In the genomic region with DNA sequence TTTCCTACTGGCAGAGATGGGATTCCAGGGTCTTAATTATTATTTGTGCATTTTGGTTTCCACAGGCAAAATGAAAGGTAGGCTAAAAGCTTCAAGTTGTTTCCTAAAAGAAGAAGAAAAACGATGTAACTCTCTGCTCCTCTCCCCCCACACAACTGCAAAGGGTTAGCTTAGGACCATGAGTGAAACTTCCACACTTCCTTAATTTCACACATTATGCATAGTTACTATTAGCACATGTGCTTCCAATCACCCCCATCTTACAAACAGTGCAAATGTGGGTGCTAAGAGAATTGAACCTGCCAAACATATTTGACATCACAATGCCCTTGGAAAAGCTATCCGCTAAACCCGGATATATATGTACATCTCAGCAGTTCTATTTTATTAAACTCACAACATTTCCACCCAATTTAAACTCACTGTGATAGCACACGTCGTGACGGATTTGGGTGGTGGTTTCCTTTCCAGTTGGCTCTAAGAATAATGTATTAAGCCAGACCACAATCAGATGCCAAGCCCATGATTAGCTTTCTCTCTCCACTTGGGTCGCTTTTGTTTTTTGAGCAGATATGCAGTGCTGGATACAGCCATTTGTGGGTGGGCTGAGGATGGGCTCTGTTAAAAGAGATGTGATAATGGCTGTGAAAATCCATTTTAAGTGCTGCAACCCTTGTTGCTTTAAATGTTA, we compare ENCODE assay signal across 28 cellular contexts.
A peak's percentile ranks its signal among the peaks of the same experiment; 100 is the strongest.
DNase-seq lines count a peak whose midpoint lies in the region; ATAC-seq and TF ChIP-seq lines count a peak whose summit lies in the region.
"Had no signal": no experiment of that assay in that cellular context is flagged by ENCODE, and none has a peak within 500 bp of the region (broad histone marks: within the 10 kb centered on the region; RNA-seq: fewer than 3 reads in every experiment).

No MANE protein-coding gene starts in this region.

- intact Hi-C loops in Right ventricle myocardium superior (cut with DNase I) = no loop called here
- intact Hi-C loops in left ventricle myocardium inferior (cut with micrococcal nuclease) = no loop called here
- intact Hi-C loops in vagina (cut with DNase I) = no loop called here

- DNase-seq in Right ventricle myocardium superior (no peak), left ventricle myocardium inferior (no peak), SK-N-MC (ENCODE audit: low read depth, low spot score) (no peak), fibroblast of pulmonary artery (ENCODE audit: low read depth) (peak; percentile 40), vagina (ENCODE audit: extremely low spot score in 2 of 2) (no peak), NCI-H1417 treated with DMSO at 0.1 percent for 48 hours (lab: John Stamatoyannopoulos, UW) (no peak)
- DNase-seq in activated naive CD4-positive, alpha-beta T cell treated with anti-CD3 and anti-CD28 coated beads, Interleukin-2, amount 50 U/mL, for 72 hours (ENCODE audit: low spot score in 2 of 2) = no peak
- DNase-seq in NK-92 treated with Interleukin-12 subunit alpha and Interleukin-12 subunit beta, amount 100 ng/mL, for 24 hours (lab: John Stamatoyannopoulos, UW) = no peak
- DNase-seq: activated CD4-positive, CD25-positive, alpha-beta regulatory T cell treated with anti-CD3 and anti-CD28 coated beads, Interleukin-2, amount 50 U/mL, for 72 hours; activated CD8-positive, alpha-beta T cell treated with anti-CD3 and anti-CD28 coated beads for 36 hours; activated effector memory CD4-positive, alpha-beta T cell treated with anti-CD3 and anti-CD28 coated beads, Interleukin-2, amount 50 U/mL, for 16 hours; activated naive CD8-positive, alpha-beta T cell treated with anti-CD3 and anti-CD28 coated beads, Interleukin-2, amount 50 U/mL, for 24 hours; activated T-cell treated with anti-CD3 and anti-CD28 coated beads for 4 hours; colonic mucosa; COR-L47; head of caudate nucleus; KG1; natural killer cell; NCI-H1105; NCI-H2081; NCI-H345; NCI-H748 treated with DMSO at 0.1 percent for 48 hours; spleen; stimulated activated CD4-positive, alpha-beta T cell treated with anti-CD3 and anti-CD28 coated beads, Interleukin-2, amount 100 ng/mL, for 48 hours had no signal

- ATAC-seq in Right ventricle myocardium superior (ENCODE audit: poor library complexity) = peak; percentile 28
- no peak for ATAC-seq in activated naive CD4-positive, alpha-beta T cell treated with anti-CD3 and anti-CD28 coated beads, Interleukin-2, amount 50 U/mL, for 72 hours
- ATAC-seq: activated CD8-positive, alpha-beta T cell treated with anti-CD3 and anti-CD28 coated beads for 36 hours; activated naive CD8-positive, alpha-beta T cell treated with anti-CD3 and anti-CD28 coated beads, Interleukin-2, amount 50 U/mL, for 24 hours; esophagus mucosa; GM12878; natural killer cell; stimulated activated effector memory CD8-positive, alpha-beta T cell treated with anti-CD3 and anti-CD28 coated beads, Interleukin-12 subunit alpha, Interleukin-12 subunit beta, amount 100 ng/mL, for 72 hours had no signal

- no peaks in the 10 kb centered on the region for H3K9me3 Mint-ChIP-seq in activated naive CD4-positive, alpha-beta T cell treated with anti-CD3 and anti-CD28 coated beads, Interleukin-2, amount 50 U/mL, for 72 hours
- H3K9me3 Mint-ChIP-seq: activated CD8-positive, alpha-beta T cell treated with anti-CD3 and anti-CD28 coated beads for 36 hours; activated naive CD8-positive, alpha-beta T cell treated with anti-CD3 and anti-CD28 coated beads, Interleukin-2, amount 50 U/mL, for 24 hours; natural killer cell; stimulated activated effector memory CD8-positive, alpha-beta T cell treated with anti-CD3 and anti-CD28 coated beads, Interleukin-12 subunit alpha, Interleukin-12 subunit beta, amount 100 ng/mL, for 72 hours had no signal

- no peaks in the 10 kb centered on the region for H3K27me3 ChIP-seq in left ventricle myocardium inferior (ENCODE audit: low read depth)
- H3K27me3 ChIP-seq in vagina = no peaks in the 10 kb centered on the region
- H3K27me3 ChIP-seq: BLaER1, colonic mucosa, spleen had no signal

- no peak overlapping the region for H3K27ac Mint-ChIP-seq in activated naive CD4-positive, alpha-beta T cell treated with anti-CD3 and anti-CD28 coated beads, Interleukin-2, amount 50 U/mL, for 72 hours
- H3K27ac Mint-ChIP-seq: activated CD8-positive, alpha-beta T cell treated with anti-CD3 and anti-CD28 coated beads for 36 hours; activated naive CD8-positive, alpha-beta T cell treated with anti-CD3 and anti-CD28 coated beads, Interleukin-2, amount 50 U/mL, for 24 hours; natural killer cell; stimulated activated effector memory CD8-positive, alpha-beta T cell treated with anti-CD3 and anti-CD28 coated beads, Interleukin-12 subunit alpha, Interleukin-12 subunit beta, amount 100 ng/mL, for 72 hours had no signal

- H3K9ac ChIP-seq in SK-N-MC (ENCODE audit: insufficient read length) = no peak overlapping the region
- H3K9ac ChIP-seq: BLaER1 had no signal

- no peak for TF ChIP-seq POLR2A in vagina (IDR thresholded peaks at IDR 0.05)

- H3K36me3 Mint-ChIP-seq in activated naive CD4-positive, alpha-beta T cell treated with anti-CD3 and anti-CD28 coated beads, Interleukin-2, amount 50 U/mL, for 72 hours = no peaks in the 10 kb centered on the region
- H3K36me3 Mint-ChIP-seq: natural killer cell; stimulated activated effector memory CD8-positive, alpha-beta T cell treated with anti-CD3 and anti-CD28 coated beads, Interleukin-12 subunit alpha, Interleukin-12 subunit beta, amount 100 ng/mL, for 72 hours had no signal

- no peak overlapping the region for H3K4me3 ChIP-seq in left ventricle myocardium inferior
- no peak overlapping the region for H3K4me3 ChIP-seq in SK-N-MC
- H3K4me3 ChIP-seq in fibroblast of pulmonary artery (replicated peaks; ENCODE audit: low read depth, low read length) = no peak overlapping the region
- H3K4me3 ChIP-seq in vagina = no peak overlapping the region
- H3K4me3 ChIP-seq: BLaER1, colonic mucosa, GM12878, spleen had no signal

- TF ChIP-seq CTCF in left ventricle myocardium inferior (IDR thresholded peaks at IDR 0.05; ENCODE audit: borderline replicate concordance) = no peak
- no peak for TF ChIP-seq CTCF in fibroblast of pulmonary artery (IDR thresholded peaks at IDR 0.05; ENCODE audit: low read length, missing control alignments)
- no peak for TF ChIP-seq CTCF in vagina (IDR thresholded peaks at IDR 0.05)

- H3K27ac ChIP-seq in left ventricle myocardium inferior (replicated peaks) (no peak overlapping the region), SK-N-MC (peak overlapping the region; percentile 16), vagina (peak overlapping the region; percentile 11)
- H3K27ac ChIP-seq: BLaER1, colonic mucosa, spleen had no signal

- H3K36me3 ChIP-seq in left ventricle myocardium inferior = no peaks in the 10 kb centered on the region
- no peaks in the 10 kb centered on the region for H3K36me3 ChIP-seq in SK-N-MC (ENCODE audit: insufficient read depth, low read length)
- no peaks in the 10 kb centered on the region for H3K36me3 ChIP-seq in vagina
- H3K36me3 ChIP-seq: BLaER1, colonic mucosa, spleen had no signal

- peaks cover 4% of the 10 kb centered on the region for H3K9me3 ChIP-seq in left ventricle myocardium inferior (replicated peaks)
- no peaks in the 10 kb centered on the region for H3K9me3 ChIP-seq in SK-N-MC (ENCODE audit: low read depth, low read length)
- H3K9me3 ChIP-seq in vagina = no peaks in the 10 kb centered on the region
- H3K9me3 ChIP-seq: BLaER1, colonic mucosa, spleen had no signal

- H3K4me1 ChIP-seq in left ventricle myocardium inferior (no peaks in the 10 kb centered on the region), vagina (peaks cover 12% of the 10 kb centered on the region)
- H3K4me1 ChIP-seq: colonic mucosa had no signal
